In the genomic region with DNA sequence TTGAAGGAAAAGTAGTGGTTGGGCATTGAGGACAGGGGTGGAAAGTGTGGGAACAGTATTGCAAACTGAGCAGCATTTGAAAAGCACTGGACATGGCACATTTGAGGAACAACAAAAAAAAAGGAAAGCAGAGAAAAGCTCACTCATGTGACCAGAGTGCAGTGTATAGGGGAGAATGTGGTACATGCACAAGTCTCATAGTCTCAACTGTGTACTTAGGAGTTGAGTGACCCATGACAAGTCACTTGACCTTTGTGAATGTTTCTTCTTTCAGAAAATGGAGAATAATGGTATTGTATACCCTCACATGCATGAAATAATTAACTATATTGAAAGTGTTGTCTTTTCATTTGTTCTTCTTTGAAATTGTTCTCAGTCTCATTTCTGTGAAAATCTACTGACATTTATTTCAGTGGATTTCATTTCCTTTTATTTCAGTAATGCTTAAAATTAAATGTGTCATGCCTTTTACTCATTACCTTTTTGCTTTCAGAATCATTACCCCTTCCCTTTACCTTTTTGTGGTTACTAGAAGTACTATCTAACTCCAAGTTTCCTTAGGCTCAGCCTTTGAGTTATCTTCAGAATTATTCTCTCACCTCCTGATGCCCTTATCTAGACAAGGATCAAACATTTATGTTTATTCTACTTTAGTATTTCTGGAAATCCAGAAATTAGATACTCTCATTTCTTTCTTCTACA, we compare ENCODE assay signal across 25 cellular contexts.
A peak's percentile ranks its signal among the peaks of the same experiment; 100 is the strongest.
DNase-seq lines count a peak whose midpoint lies in the region; ATAC-seq, FAIRE-seq and TF ChIP-seq lines count a peak whose summit lies in the region.
"Had no signal": no experiment of that assay in that cellular context is flagged by ENCODE, and none has a peak within 500 bp of the region (broad histone marks: within the 10 kb centered on the region; RNA-seq: fewer than 3 reads in every experiment).

No MANE protein-coding gene starts in this region.

- H3K27me3 ChIP-seq in pancreas, result no peaks in the 10 kb centered on the region
- H3K27me3 ChIP-seq: transverse colon had no signal

- peak overlapping the region; percentile 38 for H3K27ac Mint-ChIP-seq in HFFc6
- peak overlapping the region; percentile 69 for H3K27ac Mint-ChIP-seq in activated naive CD8-positive, alpha-beta T cell treated with anti-CD3 and anti-CD28 coated beads, Interleukin-2, amount 50 U/mL, for 24 hours
- H3K27ac Mint-ChIP-seq: activated CD4-positive, alpha-beta T cell treated with anti-CD3 and anti-CD28 coated beads, Interleukin-2, amount 10 ng/mL, durations not matched to agents 24 days and 14 days had no signal

- H3K36me3 Mint-ChIP-seq in HFFc6 (ENCODE audit: low read depth), result peaks cover 48% of the 10 kb centered on the region
- H3K36me3 Mint-ChIP-seq in activated naive CD8-positive, alpha-beta T cell treated with anti-CD3 and anti-CD28 coated beads, Interleukin-2, amount 50 U/mL, for 24 hours (ENCODE audit: low read depth), result peaks cover 46% of the 10 kb centered on the region

- no peak overlapping the region for H3K4me3 Mint-ChIP-seq in HFFc6
- H3K4me3 Mint-ChIP-seq in activated naive CD8-positive, alpha-beta T cell treated with anti-CD3 and anti-CD28 coated beads, Interleukin-2, amount 50 U/mL, for 24 hours, result no peak overlapping the region
- H3K4me3 Mint-ChIP-seq: activated CD4-positive, alpha-beta T cell treated with anti-CD3 and anti-CD28 coated beads, Interleukin-2, amount 10 ng/mL, durations not matched to agents 24 days and 14 days had no signal

- no peak overlapping the region for H3K4me3 ChIP-seq in pancreas
- H3K4me3 ChIP-seq: mucosa of descending colon, skin epidermis, transverse colon had no signal

- H3K4me1 ChIP-seq in pancreas, result no peaks in the 10 kb centered on the region
- H3K4me1 ChIP-seq: transverse colon had no signal

- peaks cover 10% of the 10 kb centered on the region for H3K4me1 Mint-ChIP-seq in HFFc6 (ENCODE audit: low read depth)
- H3K4me1 Mint-ChIP-seq in activated naive CD8-positive, alpha-beta T cell treated with anti-CD3 and anti-CD28 coated beads, Interleukin-2, amount 50 U/mL, for 24 hours, result peaks cover 27% of the 10 kb centered on the region

- peaks cover 2 to 41% (median 16%) of the 10 kb centered on the region in 3 donors for H3K36me3 ChIP-seq in pancreas

- ATAC-seq in activated CD4-positive, CD25-positive, alpha-beta regulatory T cell treated with anti-CD3 and anti-CD28 coated beads, Interleukin-2, amount 50 U/mL, for 24 hours, result peak; percentile 86 to 92
- peak; percentile 96 for ATAC-seq in activated naive CD8-positive, alpha-beta T cell treated with anti-CD3 and anti-CD28 coated beads, Interleukin-2, amount 50 U/mL, for 24 hours
- ATAC-seq in pancreas, result peak in 3 of 4 donors; percentile 11 to 50 (median 22)
- ATAC-seq: left ventricle myocardium superior, mucosa of descending colon had no signal

- H3K9me3 Mint-ChIP-seq in HFFc6, result no peaks in the 10 kb centered on the region
- H3K9me3 Mint-ChIP-seq in activated naive CD8-positive, alpha-beta T cell treated with anti-CD3 and anti-CD28 coated beads, Interleukin-2, amount 50 U/mL, for 24 hours, result no peaks in the 10 kb centered on the region
- H3K9me3 Mint-ChIP-seq: activated CD4-positive, alpha-beta T cell treated with anti-CD3 and anti-CD28 coated beads, Interleukin-2, amount 10 ng/mL, durations not matched to agents 24 days and 14 days had no signal

- peaks cover 2% of the 10 kb centered on the region; the same call in 1 of the 2 replicates for H3K27me3 Mint-ChIP-seq in HFFc6 (ENCODE audit: insufficient read depth)
- no peaks in the 10 kb centered on the region for H3K27me3 Mint-ChIP-seq in activated naive CD8-positive, alpha-beta T cell treated with anti-CD3 and anti-CD28 coated beads, Interleukin-2, amount 50 U/mL, for 24 hours
- H3K27me3 Mint-ChIP-seq: activated CD4-positive, alpha-beta T cell treated with anti-CD3 and anti-CD28 coated beads, Interleukin-2, amount 10 ng/mL, durations not matched to agents 24 days and 14 days had no signal

- H3K9me3 ChIP-seq in pancreas, result no peaks in the 10 kb centered on the region
- H3K9me3 ChIP-seq: mucosa of descending colon, transverse colon had no signal

- no peak for FAIRE-seq in pancreas (lab: Jason Lieb, UNC)
- FAIRE-seq: GM18507, H54 had no signal

- intact Hi-C loops in pancreas (cut with DNase I), result no loop called here

- H3K27ac ChIP-seq in pancreas, result no peak overlapping the region
- H3K27ac ChIP-seq: skin epidermis, transverse colon had no signal

- no peak for DNase-seq in activated CD4-positive, CD25-positive, alpha-beta regulatory T cell (lab: John Stamatoyannopoulos, UW)
- DNase-seq in HFFc6, result no peak
- no peak for DNase-seq in activated naive CD8-positive, alpha-beta T cell treated with anti-CD3 and anti-CD28 coated beads, Interleukin-2, amount 50 U/mL, for 24 hours
- no peak for DNase-seq in pancreas
- DNase-seq in NCI-H748 treated with DMSO at 0.1 percent for 48 hours (lab: John Stamatoyannopoulos, UW), result no peak
- DNase-seq in pons (ENCODE audit: low spot score), result no peak
- no peak for DNase-seq in NK-92 (lab: John Stamatoyannopoulos, UW; ENCODE audit: unreplicated experiment)
- DNase-seq: activated CD4-positive, alpha-beta T cell treated with anti-CD3 and anti-CD28 coated beads, Interleukin-2, amount 10 ng/mL, durations not matched to agents 24 days and 14 days; DMS79 treated with DMSO at 0.1 percent for 48 hours; Kasumi-1; left ventricle myocardium superior; mucosa of descending colon; NCI-H1105; NCI-H526 treated with DMSO at 0.1 percent for 48 hours; OCI-M1; posterior cingulate gyrus; SHP77 treated with DMSO at 0.1 percent for 48 hours; stimulated activated CD4-positive, alpha-beta T cell treated with anti-CD3 and anti-CD28 coated beads, Interleukin-4, amount 100 ng/mL, for 4 hours; stimulated activated CD8-positive, alpha-beta memory T cell treated with anti-CD3 and anti-CD28 coated beads, Interleukin-4, amount 100 ng/mL, for 48 hours; T-helper 9 cell; transverse colon had no signal

- no peak for TF ChIP-seq CTCF in HFFc6 (IDR thresholded peaks at IDR 0.05)
- no peak for TF ChIP-seq CTCF in pancreas (IDR thresholded peaks at IDR 0.05)

Comparison
In these comparisons a context has a peak if more than half of its experiments do, and no peak if none do; other contexts are left out.
1. ATAC-seq: peak in every context shown above with its lines; median percentile 96 in activated naive CD8-positive, alpha-beta T cell treated with anti-CD3 and anti-CD28 coated beads, Interleukin-2, amount 50 U/mL, for 24 hours; 89 in activated CD4-positive, CD25-positive, alpha-beta regulatory T cell treated with anti-CD3 and anti-CD28 coated beads, Interleukin-2, amount 50 U/mL, for 24 hours; 22 in pancreas.